ENCODE assay signal across 17 cellular contexts in genomic region chr5:173780356-173781234, GRCh38.
DNase-seq lines count a peak whose midpoint lies in the region; ATAC-seq and TF ChIP-seq lines count a peak whose summit lies in the region.
"Had no signal": no experiment of that assay in that cellular context is flagged by ENCODE, and none has a peak within 500 bp of the region (broad histone marks: within the 10 kb centered on the region; RNA-seq: fewer than 3 reads in every experiment).

No MANE protein-coding gene starts in this region.

- no peaks in the 10 kb centered on the region for H3K36me3 ChIP-seq in brain microvascular endothelial cell (replicated peaks)
- H3K36me3 ChIP-seq in neural progenitor cell = no peaks in the 10 kb centered on the region
- no peaks in the 10 kb centered on the region for H3K36me3 ChIP-seq in upper lobe of left lung
- H3K36me3 ChIP-seq: colonic mucosa, gastroesophageal sphincter had no signal

- H3K4me3 Mint-ChIP-seq in T-helper 2 cell treated with Interferon-gamma antibody and Interleukin-4, amounts not matched to agents 5 μg/mL and 100 μg/mL, for 36 hours = no peak overlapping the region
- H3K4me3 Mint-ChIP-seq in neural progenitor cell = no peak overlapping the region
- no peak overlapping the region for H3K4me3 Mint-ChIP-seq in activated CD4-positive, alpha-beta memory T cell treated with anti-CD3 and anti-CD28 coated beads for 36 hours
- H3K4me3 Mint-ChIP-seq: activated CD8-positive, alpha-beta memory T cell treated with anti-CD3 and anti-CD28 coated beads, Interleukin-2, amount 10 ng/mL, durations not matched to agents 7 days and 5 days had no signal

- H2AFZ ChIP-seq in neural progenitor cell (replicated peaks) = no peak overlapping the region

- no peaks in the 10 kb centered on the region for H3K36me3 Mint-ChIP-seq in T-helper 2 cell treated with Interferon-gamma antibody and Interleukin-4, amounts not matched to agents 5 μg/mL and 100 μg/mL, for 36 hours (ENCODE audit: low read depth)
- no peaks in the 10 kb centered on the region for H3K36me3 Mint-ChIP-seq in neural progenitor cell
- H3K36me3 Mint-ChIP-seq in activated CD4-positive, alpha-beta memory T cell treated with anti-CD3 and anti-CD28 coated beads for 36 hours = no peaks in the 10 kb centered on the region
- H3K36me3 Mint-ChIP-seq: activated CD8-positive, alpha-beta memory T cell treated with anti-CD3 and anti-CD28 coated beads, Interleukin-2, amount 10 ng/mL, durations not matched to agents 7 days and 5 days had no signal

- H3K79me2 ChIP-seq in neural progenitor cell (ENCODE audit: low read depth) = no peaks in the 10 kb centered on the region

- H3K4me1 ChIP-seq in neural progenitor cell (peaks cover 9% of the 10 kb centered on the region), upper lobe of left lung (peaks cover 20 to 28% (median 26%) of the 10 kb centered on the region in 4 donors)
- H3K4me1 ChIP-seq: colonic mucosa had no signal

- TF ChIP-seq EP300 in upper lobe of left lung (IDR thresholded peaks at IDR 0.05) = no peak

- H3K4me3 ChIP-seq in brain microvascular endothelial cell (ENCODE audit: low read depth, low read length) (no peak overlapping the region), neural progenitor cell (no peak overlapping the region), upper lobe of left lung (no peak overlapping the region)
- H3K4me3 ChIP-seq: colonic mucosa, gastroesophageal sphincter had no signal

- H3K4me1 Mint-ChIP-seq in T-helper 2 cell treated with Interferon-gamma antibody and Interleukin-4, amounts not matched to agents 5 μg/mL and 100 μg/mL, for 36 hours (ENCODE audit: low read depth) = peaks cover 13% of the 10 kb centered on the region
- peaks cover 31% of the 10 kb centered on the region for H3K4me1 Mint-ChIP-seq in neural progenitor cell
- H3K4me1 Mint-ChIP-seq in activated CD4-positive, alpha-beta memory T cell treated with anti-CD3 and anti-CD28 coated beads for 36 hours (ENCODE audit: low read depth) = peaks cover 22% of the 10 kb centered on the region

- TF ChIP-seq CTCF in brain microvascular endothelial cell (IDR thresholded peaks at IDR 0.05; ENCODE audit: low read depth, low read length, missing control alignments) (no peak), neural progenitor cell (IDR thresholded peaks at IDR 0.05) (no peak), upper lobe of left lung (IDR thresholded peaks at IDR 0.05) (no peak)

- POLR2A ChIA-PET in activated CD4-positive, alpha-beta memory T cell treated with anti-CD3 and anti-CD28 coated beads for 36 hours (lab: Charles Lee) = interaction anchor here (1.1 kb wide), 1 partner anchor 164 kb away, joined by 3 read pairs; the partner anchor contains the start of gene BOD1

- H3K27ac Mint-ChIP-seq in T-helper 2 cell treated with Interferon-gamma antibody and Interleukin-4, amounts not matched to agents 5 μg/mL and 100 μg/mL, for 36 hours = peak overlapping the region; percentile 16
- peak overlapping the region; percentile 22 for H3K27ac Mint-ChIP-seq in neural progenitor cell
- H3K27ac Mint-ChIP-seq in activated CD4-positive, alpha-beta memory T cell treated with anti-CD3 and anti-CD28 coated beads for 36 hours = no peak overlapping the region

- H4K20me1 ChIP-seq in neural progenitor cell (ENCODE audit: low read depth) = no peaks in the 10 kb centered on the region

- TF ChIP-seq POLR2A in upper lobe of left lung (IDR thresholded peaks at IDR 0.05) = no peak

- peaks cover 12% of the 10 kb centered on the region for H3F3A ChIP-seq in neural progenitor cell (ENCODE audit: low read depth)

- no peak overlapping the region for H3K4me2 ChIP-seq in neural progenitor cell

- CTCF ChIA-PET in activated CD4-positive, alpha-beta memory T cell treated with anti-CD3 and anti-CD28 coated beads for 36 hours (lab: Charles Lee) = interaction anchor here (0.5 to 1.0 kb wide), 4 partner anchors 117 to 172 kb away, joined by 3 read pairs; no protein-coding TSS in a partner anchor

- H3K27ac ChIP-seq in brain microvascular endothelial cell = peak overlapping the region; percentile 91
- H3K27ac ChIP-seq in neural progenitor cell = no peak overlapping the region
- H3K27ac ChIP-seq in upper lobe of left lung = peak overlapping the region; percentile 77 to 85 (median 83)

- no peak overlapping the region for H3K9ac ChIP-seq in neural progenitor cell

- in situ Hi-C loops in brain microvascular endothelial cell (cut with HindIII; ENCODE audit: low pct_ligation_motif_present, low sequenced_read_pairs) = no loop called here

- peaks cover 2% of the 10 kb centered on the region for H3K27me3 Mint-ChIP-seq in T-helper 2 cell treated with Interferon-gamma antibody and Interleukin-4, amounts not matched to agents 5 μg/mL and 100 μg/mL, for 36 hours (ENCODE audit: low read depth)
- H3K27me3 Mint-ChIP-seq in neural progenitor cell (ENCODE audit: insufficient read depth, low read depth) = no peaks in the 10 kb centered on the region
- H3K27me3 Mint-ChIP-seq in activated CD4-positive, alpha-beta memory T cell treated with anti-CD3 and anti-CD28 coated beads for 36 hours = no peaks in the 10 kb centered on the region
- H3K27me3 Mint-ChIP-seq: activated CD8-positive, alpha-beta memory T cell treated with anti-CD3 and anti-CD28 coated beads, Interleukin-2, amount 10 ng/mL, durations not matched to agents 7 days and 5 days had no signal

- intact Hi-C loops in activated CD4-positive, alpha-beta memory T cell treated with anti-CD3 and anti-CD28 coated beads for 36 hours (cut with micrococcal nuclease) = loop anchor here (5.0 kb wide), 2 partner anchors 107 to 137 kb away; partner anchors contain the start of gene CPEB4

- WGBS in upper lobe of left lung, 2 donors = 91 to 95% methylated on average over 9 of the region's 9 CpGs

- H3K27me3 ChIP-seq in brain microvascular endothelial cell (replicated peaks) (no peaks in the 10 kb centered on the region), neural progenitor cell (no peaks in the 10 kb centered on the region), upper lobe of left lung (no peaks in the 10 kb centered on the region)
- H3K27me3 ChIP-seq: colonic mucosa, gastroesophageal sphincter had no signal

- no peak for DNase-seq in T-helper 2 cell treated with Interferon-gamma antibody and Interleukin-4, amounts not matched to agents 5 μg/mL and 100 μg/mL, for 36 hours (ENCODE audit: low spot score)
- DNase-seq in T-helper 2 cell = no peak
- DNase-seq in brain microvascular endothelial cell = no peak
- DNase-seq in neural progenitor cell (ENCODE audit: low spot score) = no peak
- DNase-seq in upper lobe of left lung = no peak
- no peak for DNase-seq in activated CD4-positive, alpha-beta memory T cell treated with anti-CD3 and anti-CD28 coated beads for 36 hours
- no peak for DNase-seq in putamen (ENCODE audit: low spot score)
- no peak for DNase-seq in DMS 273 (lab: John Stamatoyannopoulos, UW; ENCODE audit: unreplicated experiment)
- DNase-seq: 8988T; activated CD8-positive, alpha-beta memory T cell treated with anti-CD3 and anti-CD28 coated beads, Interleukin-2, amount 10 ng/mL, durations not matched to agents 7 days and 5 days; activated effector memory CD4-positive, alpha-beta T cell treated with Interleukin-2 at 50 U/mL for 16 hours; colonic mucosa; MM.1S; NCI-H187 treated with DMSO at 0.1 percent for 48 hours; SIG-M5; T1000 had no signal

- no peaks in the 10 kb centered on the region for H3K9me3 Mint-ChIP-seq in T-helper 2 cell treated with Interferon-gamma antibody and Interleukin-4, amounts not matched to agents 5 μg/mL and 100 μg/mL, for 36 hours
- no peaks in the 10 kb centered on the region for H3K9me3 Mint-ChIP-seq in neural progenitor cell
- H3K9me3 Mint-ChIP-seq in activated CD4-positive, alpha-beta memory T cell treated with anti-CD3 and anti-CD28 coated beads for 36 hours = no peaks in the 10 kb centered on the region

- H3K9me3 ChIP-seq in neural progenitor cell (ENCODE audit: low read depth) (no peaks in the 10 kb centered on the region), upper lobe of left lung (no peaks in the 10 kb centered on the region)
- H3K9me3 ChIP-seq: colonic mucosa, gastroesophageal sphincter had no signal

- no peak for ATAC-seq in upper lobe of left lung (ENCODE audit: low FRiP score in 2 of 2)
- ATAC-seq: activated CD8-positive, alpha-beta memory T cell treated with anti-CD3 and anti-CD28 coated beads, Interleukin-2, amount 10 ng/mL, durations not matched to agents 7 days and 5 days; gastroesophageal sphincter had no signal
